Comparison of ENCODE assay signal across 10 cellular contexts in genomic region chr14:95463173-95463901, GRCh38. TPM values are rescaled to one million over a fixed set of nuclear protein-coding genes. Genes with fewer than 3 reads are reported as not detected.
DNase-seq lines count a peak whose midpoint lies in the region; ATAC-seq and TF ChIP-seq lines count a peak whose summit lies in the region.
"Had no signal": no experiment of that assay in that cellular context is flagged by ENCODE, and none has a peak within 500 bp of the region (broad histone marks: within the 10 kb centered on the region; RNA-seq: fewer than 3 reads in every experiment).

No MANE protein-coding gene starts in this region.

- no peak overlapping the region for H3K4me3 Mint-ChIP-seq in stimulated activated naive CD8-positive, alpha-beta T cell treated with anti-CD3 and anti-CD28 coated beads, Interleukin-15, Interleukin-2, amounts not matched to agents 100 ng/mL and 50 ng/mL, for 24 hours
- H3K4me3 Mint-ChIP-seq in activated B cell treated with CpG ODN at 0.5 μM for 24 hours (peak overlapping the region; percentile 35), CD14-positive monocyte (no peak overlapping the region)

- no peak overlapping the region for H3K9ac ChIP-seq in smooth muscle cell (ENCODE audit: low read depth)

- H3K27ac ChIP-seq in smooth muscle cell (ENCODE audit: low read depth) = no peak overlapping the region
- H3K27ac ChIP-seq: SK-N-MC had no signal

- no peak for DNase-seq in stimulated activated naive CD8-positive, alpha-beta T cell treated with anti-CD3 and anti-CD28 coated beads, Interleukin-15, Interleukin-2, amounts not matched to agents 100 U/mL and 50 U/mL, for 24 hours
- DNase-seq in activated B cell treated with CpG ODN at 0.5 μM for 24 hours (no peak), fibroblast of the aortic adventitia (ENCODE audit: low read depth) (peak; percentile 54), CD14-positive monocyte (ENCODE audit: low spot score) (no peak), AML-193 (lab: John Stamatoyannopoulos, UW) (no peak), smooth muscle cell (lab: John Stamatoyannopoulos, UW; ENCODE audit: unreplicated experiment) (no peak)

- CTCF ChIA-PET in activated B cell treated with CpG ODN at 0.5 μM for 24 hours (lab: Charles Lee) = interaction anchor here (0.7 to 2.5 kb wide), 8 partner anchors 12 to 64 kb away, joined by 3 to 9 read pairs (median 6); partner anchors contain the start of gene SYNE3

- no peak overlapping the region for H3K4me3 ChIP-seq in fibroblast of the aortic adventitia (ENCODE audit: low read depth, low read length)
- no peak overlapping the region for H3K4me3 ChIP-seq in smooth muscle cell
- H3K4me3 ChIP-seq: SK-N-MC had no signal

- no peak overlapping the region for H2AFZ ChIP-seq in smooth muscle cell (ENCODE audit: low read depth)

- H3K4me1 Mint-ChIP-seq in stimulated activated naive CD8-positive, alpha-beta T cell treated with anti-CD3 and anti-CD28 coated beads, Interleukin-15, Interleukin-2, amounts not matched to agents 100 ng/mL and 50 ng/mL, for 24 hours (ENCODE audit: low read depth) = peaks cover 58% of the 10 kb centered on the region
- H3K4me1 Mint-ChIP-seq in activated B cell treated with CpG ODN at 0.5 μM for 24 hours (peaks cover 50% of the 10 kb centered on the region), CD14-positive monocyte (peaks cover 2% of the 10 kb centered on the region)

- ATAC-seq in stimulated activated naive CD8-positive, alpha-beta T cell treated with anti-CD3 and anti-CD28 coated beads, Interleukin-15, Interleukin-2, amounts not matched to agents 100 U/mL and 50 U/mL, for 24 hours = no peak
- ATAC-seq in activated B cell treated with CpG ODN at 0.5 μM for 24 hours (ENCODE audit: low read depth) (peak; percentile 18), GM21360 (IDR thresholded peaks at IDR 0.05; ENCODE audit: unreplicated experiment) (no peak)

- H3K36me3 Mint-ChIP-seq in stimulated activated naive CD8-positive, alpha-beta T cell treated with anti-CD3 and anti-CD28 coated beads, Interleukin-15, Interleukin-2, amounts not matched to agents 100 ng/mL and 50 ng/mL, for 24 hours (ENCODE audit: low read depth) = peaks cover 46% of the 10 kb centered on the region
- peaks cover 85% of the 10 kb centered on the region for H3K36me3 Mint-ChIP-seq in activated B cell treated with CpG ODN at 0.5 μM for 24 hours (ENCODE audit: low read depth)
- H3K36me3 Mint-ChIP-seq in CD14-positive monocyte = peaks cover 82 to 97% of the 10 kb centered on the region in 2 donors

- 88% methylated on average over 9 of the region's 9 CpGs for WGBS in smooth muscle cell (ENCODE audit: low lambda C conversion rate)

- H3K36me3 ChIP-seq in smooth muscle cell (ENCODE audit: low read depth) = no peaks in the 10 kb centered on the region

- peaks cover 10% of the 10 kb centered on the region for H3K4me1 ChIP-seq in smooth muscle cell (ENCODE audit: low read depth)

- POLR2A ChIA-PET in activated B cell treated with CpG ODN at 0.5 μM for 24 hours (lab: Charles Lee) = interaction anchor here (0.7 to 2.7 kb wide), 7 partner anchors 17 to 59 kb away, joined by 3 to 21 read pairs (median 4); partner anchors contain the start of gene SYNE3

- intact Hi-C loops in activated B cell treated with CpG ODN at 0.5 μM for 24 hours (cut with micrococcal nuclease) (loop anchor here (2.0 to 5.0 kb wide), 2 partner anchors 17 to 34 kb away; no protein-coding TSS in a partner anchor), CD14-positive monocyte (cut with micrococcal nuclease) (no loop called here)

- no peaks in the 10 kb centered on the region for H3K9me3 ChIP-seq in smooth muscle cell (replicated peaks; ENCODE audit: low read depth)

- H3F3A ChIP-seq in smooth muscle cell (ENCODE audit: low read depth) = no peaks in the 10 kb centered on the region

- TF ChIP-seq CTCF in activated B cell treated with CpG ODN at 0.5 μM for 24 hours (IDR thresholded peaks at IDR 0.05) = no peak
- TF ChIP-seq CTCF in fibroblast of the aortic adventitia (IDR thresholded peaks at IDR 0.05; ENCODE audit: insufficient read depth, low read length) = no peak
- no peak for TF ChIP-seq CTCF in CD14-positive monocyte (IDR thresholded peaks at IDR 0.05)
- TF ChIP-seq CTCF in smooth muscle cell (IDR thresholded peaks at IDR 0.05; ENCODE audit: borderline replicate concordance, insufficient read depth, poor library complexity, severe bottlenecking) = no peak

- peaks cover 11% of the 10 kb centered on the region for H4K20me1 ChIP-seq in smooth muscle cell (ENCODE audit: low read depth)

- no peaks in the 10 kb centered on the region for H3K9me3 Mint-ChIP-seq in stimulated activated naive CD8-positive, alpha-beta T cell treated with anti-CD3 and anti-CD28 coated beads, Interleukin-15, Interleukin-2, amounts not matched to agents 100 ng/mL and 50 ng/mL, for 24 hours
- H3K9me3 Mint-ChIP-seq in activated B cell treated with CpG ODN at 0.5 μM for 24 hours (no peaks in the 10 kb centered on the region), CD14-positive monocyte (peaks cover 0 to 1% (median 0%) of the 10 kb centered on the region in 7 donors)

- no peaks in the 10 kb centered on the region for H3K27me3 Mint-ChIP-seq in stimulated activated naive CD8-positive, alpha-beta T cell treated with anti-CD3 and anti-CD28 coated beads, Interleukin-15, Interleukin-2, amounts not matched to agents 100 ng/mL and 50 ng/mL, for 24 hours
- H3K27me3 Mint-ChIP-seq in activated B cell treated with CpG ODN at 0.5 μM for 24 hours = no peaks in the 10 kb centered on the region
- H3K27me3 Mint-ChIP-seq in CD14-positive monocyte (ENCODE audit: low read depth in 3 of 3) = peaks cover 0 to 1% (median 0%) of the 10 kb centered on the region in 3 donors

- no peak overlapping the region for H3K4me2 ChIP-seq in smooth muscle cell

- no peaks in the 10 kb centered on the region for H3K79me2 ChIP-seq in smooth muscle cell (ENCODE audit: low read depth)

- peaks cover 2% of the 10 kb centered on the region for H3K27me3 ChIP-seq in smooth muscle cell (ENCODE audit: low read depth)

- H3K27ac Mint-ChIP-seq in stimulated activated naive CD8-positive, alpha-beta T cell treated with anti-CD3 and anti-CD28 coated beads, Interleukin-15, Interleukin-2, amounts not matched to agents 100 ng/mL and 50 ng/mL, for 24 hours = peak overlapping the region; percentile 62
- H3K27ac Mint-ChIP-seq in activated B cell treated with CpG ODN at 0.5 μM for 24 hours (peak overlapping the region; percentile 90), CD14-positive monocyte (peak overlapping the region in 3 of 7 donors; percentile 8 to 79 (median 59))

RNA-seq across cellular contexts. Expression of gene SYNE3, which starts 53.1 kb away (rescaled TPM):
- 95.6 and 104 TPM in 2 replicates for total RNA-seq in activated B cell treated with CpG ODN at 0.5 μM for 24 hours
- 19.3 and 63.4 TPM in 2 replicates for total RNA-seq in fibroblast of the aortic adventitia (ENCODE audit: low replicate concordance)
- 1 to 10 TPM; 2.6 to 3.5 TPM for polyA plus RNA-seq in CD14-positive monocyte
- total RNA-seq in smooth muscle cell = 4.0 and 4.2 TPM in 2 replicates
- polyA plus RNA-seq in smooth muscle cell = 2.7 and 4.1 TPM in 2 replicates
- total RNA-seq: epithelial cell of proximal tubule had no signal
